Comparison of ENCODE assay signal across 8 cellular contexts in genomic region chr2:202265467-202266277, GRCh38. TPM values are rescaled to one million over a fixed set of nuclear protein-coding genes. Genes with fewer than 3 reads are reported as not detected.
DNase-seq lines count a peak whose midpoint lies in the region; ATAC-seq, FAIRE-seq and TF ChIP-seq lines count a peak whose summit lies in the region.

NOP58 (plus strand) TSS chr2:202265763; CDS start chr2:202265942, 179 bp downstream.

- H3K4me2 ChIP-seq in smooth muscle cell = peak within 1 kb of the TSS; percentile 99

- no peaks in the 10 kb centered on the region for H3K9me3 ChIP-seq in smooth muscle cell (replicated peaks; ENCODE audit: low read depth)

- ATAC-seq in GM18907 (IDR thresholded peaks at IDR 0.05; ENCODE audit: unreplicated experiment) = peak; percentile 88
- ATAC-seq in HG03159 (IDR thresholded peaks at IDR 0.05; ENCODE audit: unreplicated experiment) = peak; percentile 86

- under 1% methylated on average over 54 of the region's 54 CpGs for WGBS in smooth muscle cell (ENCODE audit: low lambda C conversion rate)

- peak within 1 kb of the TSS; percentile 94 for H3K9ac ChIP-seq in smooth muscle cell (ENCODE audit: low read depth)

- H3K4me1 ChIP-seq in smooth muscle cell (ENCODE audit: low read depth) = peaks cover 13% of the 10 kb centered on the region

- H3K27me3 ChIP-seq in bronchial epithelial cell (ENCODE audit: control insufficient read depth, insufficient read depth, low read length) (no peaks in the 10 kb centered on the region), smooth muscle cell (ENCODE audit: low read depth) (no peaks in the 10 kb centered on the region)

- peaks cover 49% of the 10 kb centered on the region for H3K79me2 ChIP-seq in smooth muscle cell (ENCODE audit: low read depth)

- H3F3A ChIP-seq in smooth muscle cell (ENCODE audit: low read depth) = peaks cover 11% of the 10 kb centered on the region

- no peak for TF ChIP-seq CTCF in AG04449 (IDR thresholded peaks at IDR 0.05; ENCODE audit: insufficient read depth, low read length, missing control alignments)
- TF ChIP-seq CTCF in WI38 (IDR thresholded peaks at IDR 0.05; ENCODE audit: low read depth, low read length) = no peak
- no peak for TF ChIP-seq CTCF in bronchial epithelial cell (IDR thresholded peaks at IDR 0.05; ENCODE audit: insufficient read depth, low read length, severe bottlenecking)
- no peak for TF ChIP-seq CTCF in smooth muscle cell (IDR thresholded peaks at IDR 0.05; ENCODE audit: borderline replicate concordance, insufficient read depth, poor library complexity, severe bottlenecking)

- POLR2A ChIA-PET in AG04449 (lab: Yijun Ruan, JAX) = no interaction called here

- CTCF ChIA-PET in AG04449 (lab: Yijun Ruan, JAX) = no interaction called here

- no peaks in the 10 kb centered on the region for H3K36me3 ChIP-seq in bronchial epithelial cell (ENCODE audit: control insufficient read depth, insufficient read depth, low read length)
- no peaks in the 10 kb centered on the region for H3K36me3 ChIP-seq in smooth muscle cell (ENCODE audit: low read depth)

- FAIRE-seq in bronchial epithelial cell (lab: Jason Lieb, UNC) = no peak

- peak within 1 kb of the TSS; percentile 90 for H3K4me3 ChIP-seq in AG04449 (ENCODE audit: low read depth, low read length)
- peak within 1 kb of the TSS; percentile 83 for H3K4me3 ChIP-seq in WI38 (ENCODE audit: low read depth, low read length)
- peak within 1 kb of the TSS; percentile 99 for H3K4me3 ChIP-seq in bronchial epithelial cell (ENCODE audit: low read depth, low read length)
- peak within 1 kb of the TSS; percentile 78 for H3K4me3 ChIP-seq in smooth muscle cell

- peak within 1 kb of the TSS; percentile 91 for H2AFZ ChIP-seq in smooth muscle cell (ENCODE audit: low read depth)

- H4K20me1 ChIP-seq in smooth muscle cell (ENCODE audit: low read depth) = peaks cover 48% of the 10 kb centered on the region

- H3K27ac ChIP-seq in smooth muscle cell (ENCODE audit: low read depth) = peak within 1 kb of the TSS; percentile 97

- peak; percentile 67 for DNase-seq in AG04449 (ENCODE audit: low read depth, low spot score)
- DNase-seq in NCI-H2227 treated with DMSO at 0.1 percent for 48 hours (lab: John Stamatoyannopoulos, UW) = peak; percentile 98
- DNase-seq in bronchial epithelial cell (ENCODE audit: low read depth) = peak; percentile 91
- peak; percentile 95 for DNase-seq in iPS-NIHi7 (ENCODE audit: extremely low spot score)
- DNase-seq in smooth muscle cell (lab: John Stamatoyannopoulos, UW; ENCODE audit: unreplicated experiment) = peak; percentile 51

RNA-seq across cellular contexts. Expression of gene NOP58, which starts in this region (rescaled TPM):
- total RNA-seq in bronchial epithelial cell (59.3 and 79.5 TPM in 2 replicates), smooth muscle cell (47.4 and 51.4 TPM in 2 replicates)
- polyA plus RNA-seq in smooth muscle cell = 40.8 and 41.4 TPM in 2 replicates

Comparison
In these comparisons a context has a peak if more than half of its experiments do, and no peak if none do; other contexts are left out.
1. Peak in every context shown above with its lines: DNase-seq, ATAC-seq, H3K4me3 ChIP-seq and H3K27ac ChIP-seq.